ENCODE assay signal across 17 cellular contexts in the genomic region with DNA sequence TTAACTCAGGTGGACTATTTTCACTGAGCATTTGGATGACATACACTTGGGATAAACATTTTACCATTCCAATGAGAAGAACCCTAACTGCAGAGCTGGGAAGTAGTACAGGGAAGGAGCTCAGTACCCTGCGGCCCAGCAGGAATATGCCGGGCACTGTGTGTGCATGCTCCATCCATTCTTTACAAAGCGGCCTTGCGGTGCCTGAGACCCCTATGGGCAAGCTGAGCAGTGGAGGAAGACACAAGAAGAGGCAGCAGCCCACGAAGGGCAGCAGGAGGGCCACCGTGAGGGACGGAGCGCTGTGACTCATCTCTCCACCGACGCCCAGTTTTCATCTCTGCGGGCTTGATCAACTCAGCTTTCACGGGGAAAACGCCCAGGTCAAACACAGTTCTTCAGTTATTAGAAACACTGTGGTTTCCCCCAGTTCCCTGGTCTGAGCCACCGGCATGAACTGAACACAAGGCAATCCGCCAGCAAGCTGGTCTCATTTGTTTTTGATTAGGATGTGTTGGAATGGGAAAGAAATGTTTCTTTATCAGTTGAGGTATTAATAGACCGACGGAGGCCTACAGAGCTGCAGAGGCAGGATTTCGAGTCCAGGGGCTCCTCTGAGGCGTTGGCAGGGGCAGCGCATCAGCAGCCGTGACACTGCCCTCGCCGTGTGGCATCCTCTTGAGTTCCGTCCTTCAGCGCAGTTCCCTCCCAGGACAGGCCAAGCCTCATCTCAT. TPM values are rescaled to one million over a fixed set of nuclear protein-coding genes. Genes with fewer than 3 reads are reported as not detected.
DNase-seq lines count a peak whose midpoint lies in the region; ATAC-seq and TF ChIP-seq lines count a peak whose summit lies in the region.
"Had no signal": no experiment of that assay in that cellular context is flagged by ENCODE, and none has a peak within 500 bp of the region (broad histone marks: within the 10 kb centered on the region; RNA-seq: fewer than 3 reads in every experiment).

No MANE protein-coding gene starts in this region.

- peak overlapping the region; percentile 74 for H3K27ac ChIP-seq in brain microvascular endothelial cell
- H3K27ac ChIP-seq in GM23338 (ENCODE audit: low read depth): no peak overlapping the region
- H3K27ac ChIP-seq: upper lobe of right lung had no signal

- H3K9me3 Mint-ChIP-seq in activated CD4-positive, alpha-beta T cell treated with anti-CD3 and anti-CD28 coated beads, Interleukin-2, amount 10 ng/mL, durations not matched to agents 24 days and 14 days: peaks cover 4% of the 10 kb centered on the region
- peaks cover 7% of the 10 kb centered on the region; the same call in 1 of the 3 replicates for H3K9me3 Mint-ChIP-seq in GM23338
- H3K9me3 Mint-ChIP-seq in T-cell: no peaks in the 10 kb centered on the region

- no peaks in the 10 kb centered on the region for H3F3A ChIP-seq in GM23338 (replicated peaks; ENCODE audit: low read depth)

- H3K27me3 ChIP-seq in brain microvascular endothelial cell (replicated peaks) (no peaks in the 10 kb centered on the region), GM23338 (ENCODE audit: insufficient read depth) (no peaks in the 10 kb centered on the region)
- H3K27me3 ChIP-seq: upper lobe of right lung had no signal

- H3K4me1 ChIP-seq in GM23338 (ENCODE audit: insufficient read depth): no peaks in the 10 kb centered on the region
- H3K4me1 ChIP-seq: upper lobe of right lung had no signal

- H3K4me3 ChIP-seq in brain microvascular endothelial cell (ENCODE audit: low read depth, low read length) (no peak overlapping the region), GM23338 (no peak overlapping the region)
- H3K4me3 ChIP-seq: upper lobe of right lung had no signal

- intact Hi-C loops in activated CD4-positive, alpha-beta T cell treated with anti-CD3 and anti-CD28 coated beads, Interleukin-2, amount 10 ng/mL, durations not matched to agents 24 days and 14 days (cut with micrococcal nuclease): no loop called here
- intact Hi-C loops in posterior vena cava (cut with DNase I): no loop called here

- no peaks in the 10 kb centered on the region for H4K20me1 ChIP-seq in GM23338 (replicated peaks; ENCODE audit: insufficient read depth)

- POLR2A ChIA-PET in T-cell (lab: Charles Lee): no interaction called here

- no peak for TF ChIP-seq CTCF in brain microvascular endothelial cell (IDR thresholded peaks at IDR 0.05; ENCODE audit: low read depth, low read length, missing control alignments)
- TF ChIP-seq CTCF in GM23338 (conservative IDR thresholded peaks at IDR 0.05; ENCODE audit: low read depth in 2 of 2): no peak

- H3K27ac Mint-ChIP-seq in activated CD4-positive, alpha-beta T cell treated with anti-CD3 and anti-CD28 coated beads, Interleukin-2, amount 10 ng/mL, durations not matched to agents 24 days and 14 days: peak overlapping the region; percentile 20
- H3K27ac Mint-ChIP-seq in GM23338 (no peak overlapping the region), T-cell (no peak overlapping the region)

- H2AFZ ChIP-seq in GM23338: no peak overlapping the region

- in situ Hi-C loops in brain microvascular endothelial cell (cut with HindIII; ENCODE audit: low pct_ligation_motif_present, low sequenced_read_pairs): no loop called here

- no peak overlapping the region for H3K4me3 Mint-ChIP-seq in activated CD4-positive, alpha-beta T cell treated with anti-CD3 and anti-CD28 coated beads, Interleukin-2, amount 10 ng/mL, durations not matched to agents 24 days and 14 days
- H3K4me3 Mint-ChIP-seq in GM23338 (no peak overlapping the region), T-cell (no peak overlapping the region)

- DNase-seq in activated CD4-positive, alpha-beta T cell treated with anti-CD3 and anti-CD28 coated beads, Interleukin-2, amount 10 ng/mL, durations not matched to agents 24 days and 14 days: no peak
- no peak for DNase-seq in activated CD4-positive, alpha-beta T cell treated with anti-CD3 and anti-CD28 coated beads for 1 hour
- DNase-seq in HS-5 (ENCODE audit: low read depth): peak; percentile 54
- DNase-seq in brain microvascular endothelial cell: peak; percentile 90
- DNase-seq in posterior vena cava (ENCODE audit: low spot score): peak; percentile 73
- no peak for DNase-seq in GM23338 (ENCODE audit: low spot score)
- no peak for DNase-seq in mucosa of gallbladder (ENCODE audit: low spot score)
- DNase-seq in T-cell: no peak
- DNase-seq: activated CD4-positive, alpha-beta T cell treated with anti-CD3 and anti-CD28 coated beads, Interleukin-2, amount 50 U/mL, for 1 hour; activated naive CD4-positive, alpha-beta T cell; DMS153; mesendoderm; MM.1S; NCI-H2171; stimulated activated CD8-positive, alpha-beta memory T cell treated with anti-CD3 and anti-CD28 coated beads, Interleukin-4, amount 100 ng/mL, for 48 hours; upper lobe of right lung had no signal

- peaks cover 47% of the 10 kb centered on the region for H3K4me1 Mint-ChIP-seq in activated CD4-positive, alpha-beta T cell treated with anti-CD3 and anti-CD28 coated beads, Interleukin-2, amount 10 ng/mL, durations not matched to agents 24 days and 14 days
- H3K4me1 Mint-ChIP-seq in GM23338 (no peaks in the 10 kb centered on the region), T-cell (peaks cover 17 to 22% (median 18%) of the 10 kb centered on the region in 3 donors)

- no peak overlapping the region for H3K4me2 ChIP-seq in GM23338

- H3K79me2 ChIP-seq in GM23338 (replicated peaks; ENCODE audit: insufficient read depth): no peaks in the 10 kb centered on the region

- H3K9me2 ChIP-seq in GM23338 (ENCODE audit: insufficient read depth): no peaks in the 10 kb centered on the region

- ATAC-seq in GM23338 (no peak), T-cell (replicated peaks in 1 of 4) (no peak)
- ATAC-seq: upper lobe of right lung had no signal

- H3K36me3 Mint-ChIP-seq in activated CD4-positive, alpha-beta T cell treated with anti-CD3 and anti-CD28 coated beads, Interleukin-2, amount 10 ng/mL, durations not matched to agents 24 days and 14 days (ENCODE audit: low read depth): peaks cover 8% of the 10 kb centered on the region
- no peaks in the 10 kb centered on the region for H3K36me3 Mint-ChIP-seq in GM23338 (ENCODE audit: low read depth)
- no peaks in the 10 kb centered on the region for H3K36me3 Mint-ChIP-seq in T-cell

- CTCF ChIA-PET in T-cell (lab: Charles Lee): no interaction called here

- no peaks in the 10 kb centered on the region for H3K36me3 ChIP-seq in brain microvascular endothelial cell (replicated peaks)
- no peaks in the 10 kb centered on the region for H3K36me3 ChIP-seq in GM23338 (ENCODE audit: insufficient read depth)
- H3K36me3 ChIP-seq: upper lobe of right lung had no signal

- H3K27me3 Mint-ChIP-seq in activated CD4-positive, alpha-beta T cell treated with anti-CD3 and anti-CD28 coated beads, Interleukin-2, amount 10 ng/mL, durations not matched to agents 24 days and 14 days: no peaks in the 10 kb centered on the region
- H3K27me3 Mint-ChIP-seq in GM23338 (ENCODE audit: insufficient read depth, low read depth, poor library complexity) (peaks cover 2% of the 10 kb centered on the region), T-cell (no peaks in the 10 kb centered on the region)

TF ChIP-seq in GM23338, 12 proteins besides CTCF, POLR2A, EP300 and RAD21 (continues in another document):
- no peak for TF ChIP-seq NANOG (IDR thresholded peaks at IDR 0.05; ENCODE audit: borderline replicate concordance)
- TF ChIP-seq, protein P1, sequence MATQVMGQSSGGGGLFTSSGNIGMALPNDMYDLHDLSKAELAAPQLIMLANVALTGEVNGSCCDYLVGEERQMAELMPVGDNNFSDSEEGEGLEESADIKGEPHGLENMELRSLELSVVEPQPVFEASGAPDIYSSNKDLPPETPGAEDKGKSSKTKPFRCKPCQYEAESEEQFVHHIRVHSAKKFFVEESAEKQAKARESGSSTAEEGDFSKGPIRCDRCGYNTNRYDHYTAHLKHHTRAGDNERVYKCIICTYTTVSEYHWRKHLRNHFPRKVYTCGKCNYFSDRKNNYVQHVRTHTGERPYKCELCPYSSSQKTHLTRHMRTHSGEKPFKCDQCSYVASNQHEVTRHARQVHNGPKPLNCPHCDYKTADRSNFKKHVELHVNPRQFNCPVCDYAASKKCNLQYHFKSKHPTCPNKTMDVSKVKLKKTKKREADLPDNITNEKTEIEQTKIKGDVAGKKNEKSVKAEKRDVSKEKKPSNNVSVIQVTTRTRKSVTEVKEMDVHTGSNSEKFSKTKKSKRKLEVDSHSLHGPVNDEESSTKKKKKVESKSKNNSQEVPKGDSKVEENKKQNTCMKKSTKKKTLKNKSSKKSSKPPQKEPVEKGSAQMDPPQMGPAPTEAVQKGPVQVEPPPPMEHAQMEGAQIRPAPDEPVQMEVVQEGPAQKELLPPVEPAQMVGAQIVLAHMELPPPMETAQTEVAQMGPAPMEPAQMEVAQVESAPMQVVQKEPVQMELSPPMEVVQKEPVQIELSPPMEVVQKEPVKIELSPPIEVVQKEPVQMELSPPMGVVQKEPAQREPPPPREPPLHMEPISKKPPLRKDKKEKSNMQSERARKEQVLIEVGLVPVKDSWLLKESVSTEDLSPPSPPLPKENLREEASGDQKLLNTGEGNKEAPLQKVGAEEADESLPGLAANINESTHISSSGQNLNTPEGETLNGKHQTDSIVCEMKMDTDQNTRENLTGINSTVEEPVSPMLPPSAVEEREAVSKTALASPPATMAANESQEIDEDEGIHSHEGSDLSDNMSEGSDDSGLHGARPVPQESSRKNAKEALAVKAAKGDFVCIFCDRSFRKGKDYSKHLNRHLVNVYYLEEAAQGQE (IDR thresholded peaks at IDR 0.05; ENCODE audit: unreplicated experiment): no peak
- TF ChIP-seq ZNF331 (CRISPR knock-in tag; IDR thresholded peaks at IDR 0.05; ENCODE audit: low read depth): no peak
- TF ChIP-seq JUNB (IDR thresholded peaks at IDR 0.05; ENCODE audit: unreplicated experiment): no peak
- TF ChIP-seq POLR2AphosphoS5 (IDR thresholded peaks at IDR 0.05; ENCODE audit: low read depth): no peak
- TF ChIP-seq EZH2 (IDR thresholded peaks at IDR 0.05; ENCODE audit: low read depth, unreplicated experiment): no peak
- TF ChIP-seq ZNF114 (CRISPR knock-in tag; IDR thresholded peaks at IDR 0.05): no peak
- no peak for TF ChIP-seq CREB1 (CRISPR knock-in tag; IDR thresholded peaks at IDR 0.05; ENCODE audit: low read depth)

RNA-seq across cellular contexts. Expression of a gene that starts 44.9 kb away (rescaled TPM):
- total RNA-seq in activated CD4-positive, alpha-beta T cell treated with anti-CD3 and anti-CD28 coated beads, Interleukin-2, amount 10 ng/mL, durations not matched to agents 24 days and 14 days: 831 and 846 TPM in 2 replicates
- total RNA-seq in posterior vena cava (1 to 10 TPM; 1.7 to 2.7 TPM), mucosa of gallbladder (2.9 TPM), T-cell (10 to 100 TPM; 16.9 to 67.2 (median 28.4) TPM)
- total RNA-seq in GM23338 (2014; rRNA removed; shearing (Covaris generic)): 0.97 and 1.3 TPM in 2 replicates
- 1.9 and 4.1 TPM in 2 replicates for polyA plus RNA-seq in GM23338 (2016; fragmentation: Nextera tagmentation; extraction: Ambion mirVana)
- total RNA-seq: osteocyte had no signal

Comparison
In these comparisons a context has a peak if more than half of its experiments do, and no peak if none do; other contexts are left out.
1. DNase-seq: peak in HS-5 (single experiment), brain microvascular endothelial cell (single experiment) and posterior vena cava (single experiment); none in activated CD4-positive, alpha-beta T cell treated with anti-CD3 and anti-CD28 coated beads, Interleukin-2, amount 10 ng/mL, durations not matched to agents 24 days and 14 days (single experiment), activated CD4-positive, alpha-beta T cell treated with anti-CD3 and anti-CD28 coated beads for 1 hour (single experiment), GM23338 (single experiment), mucosa of gallbladder (single experiment) and T-cell (0 of 34).
2. RNA of a gene that starts 44.9 kb away (total RNA-seq): 831 to 846 TPM in activated CD4-positive, alpha-beta T cell treated with anti-CD3 and anti-CD28 coated beads, Interleukin-2, amount 10 ng/mL, durations not matched to agents 24 days and 14 days; 16.9 to 67.2 TPM in T-cell, 2.9 TPM in mucosa of gallbladder (single experiment), 1.7 to 2.7 TPM in posterior vena cava and 0.97 to 1.3 TPM in GM23338; every median in the first group is over 10 times any median in the second.